Comparison of ENCODE assay signal across 8 cellular contexts in the genomic region with DNA sequence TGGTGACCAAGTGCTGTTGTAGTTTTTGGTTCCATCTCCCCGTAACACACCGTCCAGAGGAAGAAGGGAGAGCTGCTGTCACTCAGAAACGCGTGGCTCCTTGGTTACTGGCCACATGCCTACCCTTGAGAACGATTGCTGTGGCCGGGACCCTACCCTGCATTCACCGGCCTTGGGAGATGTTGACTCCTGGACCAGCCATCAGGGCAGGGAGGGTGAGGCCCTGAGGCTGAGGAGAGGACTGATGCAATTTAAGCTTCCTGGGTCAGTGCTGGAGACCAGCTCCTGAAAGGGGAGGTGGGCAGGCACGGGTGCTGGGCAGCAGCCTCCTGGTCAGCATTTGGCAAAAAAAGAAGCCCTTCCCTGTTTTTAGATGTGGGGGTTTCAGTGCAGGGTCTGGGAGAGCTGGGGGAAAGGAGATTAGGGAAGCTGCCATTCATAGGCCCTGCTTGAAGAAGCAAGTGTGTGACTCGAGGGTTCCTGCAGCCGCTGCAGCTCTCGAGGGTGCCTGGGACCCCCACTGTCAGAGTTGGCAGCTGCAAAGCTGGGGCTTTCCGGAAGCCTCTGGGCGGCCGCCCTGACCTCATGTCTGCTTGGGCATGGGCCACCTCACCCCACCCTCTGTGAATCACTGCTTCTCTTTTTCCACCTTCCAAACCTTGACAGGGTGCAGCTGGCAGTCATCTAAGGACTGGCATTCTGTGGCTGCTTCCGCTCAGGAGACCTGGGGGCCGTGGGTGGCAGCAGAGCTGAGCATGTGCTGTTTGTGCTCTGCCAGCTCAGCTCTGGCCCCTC.
"Had no signal": no experiment of that assay in that cellular context is flagged by ENCODE, and none has a peak within 500 bp of the region (broad histone marks: within the 10 kb centered on the region; RNA-seq: fewer than 3 reads in every experiment).

No MANE protein-coding gene starts in this region.

- H3K9me3 Mint-ChIP-seq: memory B cell had no signal

- H3K4me3 Mint-ChIP-seq: activated naive CD8-positive, alpha-beta T cell; memory B cell; nephron had no signal

- ATAC-seq: sciatic nerve had no signal

- H3K27ac ChIP-seq: thoracic aorta had no signal

- DNase-seq: effector CD8-positive, alpha-beta T cell; stimulated activated CD4-positive, alpha-beta T cell treated with anti-CD3 and anti-CD28 coated beads, Interleukin-12 subunit alpha, Interleukin-12 subunit beta, amount 100 ng/mL, for 4 hours; stimulated activated naive CD4-positive, alpha-beta T cell treated with Interleukin-2 at 50 U/mL for 16 hours had no signal

- H3K27ac Mint-ChIP-seq: activated naive CD8-positive, alpha-beta T cell; memory B cell; nephron had no signal

- H3K4me3 ChIP-seq: thoracic aorta had no signal

- H3K27me3 Mint-ChIP-seq: activated naive CD8-positive, alpha-beta T cell; memory B cell had no signal

- H3K4me1 Mint-ChIP-seq: memory B cell, nephron had no signal
